Comparison of ENCODE assay signal across 8 cellular contexts in the genomic region with DNA sequence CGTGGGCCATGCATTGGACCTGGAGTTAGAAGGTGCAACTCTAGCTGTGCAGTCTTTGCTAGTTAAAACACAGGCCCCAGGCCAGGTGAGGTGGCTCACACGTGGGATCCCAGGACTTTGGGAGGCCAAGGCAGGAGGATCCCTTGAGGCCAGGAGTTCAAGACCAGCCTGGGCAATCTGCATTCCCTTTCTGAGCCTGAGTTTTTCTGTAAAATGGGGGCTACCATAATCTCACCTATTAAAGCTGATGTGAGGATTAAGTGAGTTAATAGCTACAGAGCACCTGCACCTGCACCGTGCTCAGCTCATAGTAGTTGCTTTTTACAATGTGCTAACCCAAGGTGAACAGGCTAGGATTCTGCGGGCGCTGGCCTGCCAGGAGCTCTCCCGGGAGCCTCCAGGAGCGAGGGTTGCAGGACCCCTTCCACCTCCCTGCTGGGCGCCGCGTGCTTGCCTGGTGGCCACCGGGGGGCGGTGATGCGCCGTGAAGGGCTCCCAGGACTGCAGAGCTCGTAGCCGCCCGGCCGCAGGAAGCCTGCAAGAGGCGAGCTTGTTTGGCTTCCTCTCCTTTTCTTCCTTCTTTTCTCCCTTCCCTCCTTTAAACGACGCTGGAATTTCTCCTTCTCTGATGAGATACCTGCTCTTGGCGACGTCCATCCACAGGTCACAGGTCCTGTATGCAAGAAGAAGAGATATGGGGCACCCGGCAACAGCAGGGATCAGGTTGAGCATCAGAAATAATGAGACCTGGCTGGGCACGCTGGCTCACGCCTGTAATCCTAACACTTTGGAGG. TPM values are rescaled to one million over a fixed set of nuclear protein-coding genes. Genes with fewer than 3 reads are reported as not detected.
DNase-seq lines count a peak whose midpoint lies in the region; ATAC-seq lines count a peak whose summit lies in the region.

No MANE protein-coding gene starts in this region.

- ATAC-seq in HG02623 (IDR thresholded peaks at IDR 0.05; ENCODE audit: unreplicated experiment) (no peak), HG02870 (IDR thresholded peaks at IDR 0.05; ENCODE audit: unreplicated experiment) (no peak)

- DNase-seq in D341Med (ENCODE audit: low spot score) = peak; percentile 87
- DNase-seq in M059J (ENCODE audit: low read depth) = peak; percentile 60
- DNase-seq in activated CD4-positive, CD25-positive, alpha-beta regulatory T cell treated with anti-CD3 and anti-CD28 coated beads, Interleukin-2, amount 50 U/mL, for 72 hours = peak; percentile 59
- DNase-seq in central memory CD4-positive, alpha-beta T cell = peak; percentile 19
- DNase-seq in lung microvascular endothelial cell (ENCODE audit: low read depth in 2 of 2) = peak; percentile 58 to 74
- DNase-seq in stimulated activated CD8-positive, alpha-beta memory T cell treated with anti-CD3 and anti-CD28 coated beads, Interleukin-4, amount 100 ng/mL, for 4 hours (ENCODE audit: low read depth in 2 of 2, low spot score in 1 of 2) = peak; percentile 12 to 23

RNA-seq across cellular contexts. Expression of a gene that starts 51.3 kb away (rescaled TPM):
- total RNA-seq in M059J (2014; rRNA removed; shearing (Covaris generic)) = 20.5 and 22.0 TPM in 2 replicates
- 12.4 and 14.7 TPM in 2 replicates for total RNA-seq in lung microvascular endothelial cell

RNA-seq across cellular contexts. Expression of a gene that starts 54.7 kb away (rescaled TPM):
- total RNA-seq in M059J (2014; rRNA removed; shearing (Covaris generic)) = 3.1 and 3.9 TPM in 2 replicates
- not detected in 2 replicates for total RNA-seq in lung microvascular endothelial cell

Comparison
In these comparisons a context has a peak if more than half of its experiments do, and no peak if none do; other contexts are left out.
1. DNase-seq: peak in every context shown above with its lines; median percentile 87 in D341Med; 66 in lung microvascular endothelial cell; 60 in M059J; 59 in activated CD4-positive, CD25-positive, alpha-beta regulatory T cell treated with anti-CD3 and anti-CD28 coated beads, Interleukin-2, amount 50 U/mL, for 72 hours; 19 in central memory CD4-positive, alpha-beta T cell; 18 in stimulated activated CD8-positive, alpha-beta memory T cell treated with anti-CD3 and anti-CD28 coated beads, Interleukin-4, amount 100 ng/mL, for 4 hours.